Comparison of ENCODE assay signal across 8 cellular contexts in the genomic region with DNA sequence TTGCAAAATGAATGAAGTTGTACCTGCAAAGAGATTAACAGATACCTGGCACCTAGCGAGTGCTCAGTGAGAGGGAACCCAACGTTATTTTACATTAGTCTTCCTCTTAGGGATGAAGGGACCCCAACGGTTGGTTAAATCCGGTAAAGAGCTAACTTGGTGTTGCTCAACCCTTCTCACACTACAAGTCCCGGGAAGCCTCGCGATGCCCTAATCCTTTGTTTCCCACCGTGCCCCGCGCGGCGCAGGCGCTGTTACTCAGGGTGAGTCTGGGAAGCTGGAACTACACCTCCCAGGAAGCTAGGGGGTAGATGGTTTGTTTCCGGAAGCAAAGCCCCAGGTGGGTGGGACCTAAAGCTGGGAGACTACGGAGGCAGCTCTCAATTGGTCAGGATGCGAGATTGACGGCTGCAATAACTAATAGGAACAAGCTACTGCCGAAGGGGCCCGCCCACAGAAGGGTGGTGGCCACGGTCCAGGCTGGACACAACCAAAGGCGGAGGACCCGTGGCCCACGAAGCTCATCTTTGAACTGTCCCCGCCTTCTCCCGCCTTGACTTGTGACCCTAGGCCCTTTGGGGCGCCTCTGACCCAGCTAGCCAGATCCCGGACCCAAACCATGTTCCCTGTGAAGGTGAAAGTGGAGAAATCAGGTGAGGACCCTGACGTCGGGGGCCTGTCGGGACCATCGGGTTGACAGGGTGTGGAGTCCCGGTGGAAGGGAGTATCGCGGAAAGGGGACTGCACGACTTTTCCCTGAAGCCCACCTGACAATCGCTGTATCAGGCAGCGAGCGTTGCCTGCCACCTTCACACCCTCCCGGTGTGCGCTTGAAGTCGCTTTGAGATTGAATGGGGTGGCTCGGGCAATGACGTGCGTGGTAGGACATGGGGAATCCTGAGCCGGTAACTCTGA. TPM values are rescaled to one million over a fixed set of nuclear protein-coding genes. Genes with fewer than 3 reads are reported as not detected.
DNase-seq lines count a peak whose midpoint lies in the region; ATAC-seq, FAIRE-seq and TF ChIP-seq lines count a peak whose summit lies in the region.

A gene with protein sequence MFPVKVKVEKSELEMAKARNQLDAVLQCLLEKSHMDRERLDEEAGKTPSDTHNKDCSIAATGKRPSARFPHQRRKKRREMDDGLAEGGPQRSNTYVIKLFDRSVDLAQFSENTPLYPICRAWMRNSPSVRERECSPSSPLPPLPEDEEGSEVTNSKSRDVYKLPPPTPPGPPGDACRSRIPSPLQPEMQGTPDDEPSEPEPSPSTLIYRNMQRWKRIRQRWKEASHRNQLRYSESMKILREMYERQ (plus strand): TSS at position 471 of the 915 bp plus-strand sequence. CDS start 149 bp downstream, at position 620.

- TF ChIP-seq RAD21 in H1 (IDR thresholded peaks at IDR 0.05 in 1 of 2, conservative IDR thresholded peaks at IDR 0.05 in 1 of 2; ENCODE audit: low read depth in 2 of 2, low read length in 2 of 2) = no peak

- H3K36me3 ChIP-seq in H1 (ENCODE audit: control insufficient read depth in 2 of 4, insufficient read depth in 4 of 4, low read length in 3 of 4) = no peaks in the 10 kb centered on the region

- peak; percentile 58 for ATAC-seq in GM21360 (IDR thresholded peaks at IDR 0.05; ENCODE audit: unreplicated experiment)
- peak; percentile 68 for ATAC-seq in memory B cell (ENCODE audit: low read depth)

- H3K79me2 ChIP-seq in H1 (ENCODE audit: control insufficient read depth in 1 of 2, insufficient read depth in 2 of 2, low read length in 2 of 2) = peaks cover 0 to 7% of the 10 kb centered on the region in 2 experiments; a peak in 1 of 4 replicates

- TF ChIP-seq CTCF in H1 (IDR thresholded peaks at IDR 0.05; ENCODE audit: control extremely low read depth in 1 of 3, insufficient read depth in 1 of 3, low read depth in 1 of 3, low read length in 3 of 3) = no peak

- no peak within 1 kb of the TSS for H3K14ac ChIP-seq in H1 (ENCODE audit: insufficient read length)

- no peak within 1 kb of the TSS for H2BK12ac ChIP-seq in H1 (ENCODE audit: low read depth, low read length)

- no peak within 1 kb of the TSS for H3K27ac ChIP-seq in H1 (ENCODE audit: low read depth, low read length)

- H3K56ac ChIP-seq in H1 (replicated peaks; ENCODE audit: insufficient read length, low read depth, low read length) = no peak within 1 kb of the TSS

- no peaks in the 10 kb centered on the region for H3K27me3 ChIP-seq in H1 (replicated peaks in 1 of 4; ENCODE audit: control insufficient read depth in 3 of 4, extremely low read depth in 1 of 4, insufficient read depth in 3 of 4, low read length in 3 of 4)

- POLR2A ChIA-PET in H1 (lab: Charles Lee; ENCODE audit: partially characterized antibody) = interaction anchor here (0.6 to 1.5 kb wide), 16 partner anchors 8 to 138 kb away, joined by 3 to 18 read pairs (median 4); a partner anchor contains a TSS

- H2BK15ac ChIP-seq in H1 (ENCODE audit: low read length) = no peak within 1 kb of the TSS

- H3K79me1 ChIP-seq in H1 (ENCODE audit: low read depth, low read length) = no peaks in the 10 kb centered on the region; the same call in none of the 2 replicates

- no peaks in the 10 kb centered on the region for H3K27me3 Mint-ChIP-seq in memory B cell

- WGBS in H1 (ENCODE audit: extremely low coverage in 1 of 2, insufficient coverage in 1 of 2, insufficient read length in 1 of 2, insufficient replicate concordance in 2 of 2, low coverage in 1 of 2, low lambda C conversion rate in 2 of 2, missing lambda C conversion rate in 1 of 2), 2 experiments = 3% methylated on average over 42 of the region's 45 CpGs; no CpG with 5 or more reads in 1 of the 2 experiments

- H3K18ac ChIP-seq in H1 (ENCODE audit: extremely low read depth, low read length) = no peak within 1 kb of the TSS

- H3K9ac ChIP-seq in H1 (replicated peaks in 1 of 4; ENCODE audit: extremely low read depth in 1 of 4, low read depth in 3 of 4, low read length in 3 of 4) = peak within 1 kb of the TSS; percentile 14 to 70 (median 46); a peak in 3 of 7 replicates

- no peak for TF ChIP-seq POLR2A in H1 (IDR thresholded peaks at IDR 0.05; ENCODE audit: control extremely low read depth in 1 of 2, low read depth in 2 of 2, low read length in 2 of 2)

- no peak for TF ChIP-seq EP300 in H1 (IDR thresholded peaks at IDR 0.05; ENCODE audit: borderline replicate concordance in 1 of 2, low read depth in 2 of 2, low read length in 2 of 2)

- H3K4me3 ChIP-seq in H1 (ENCODE audit: extremely low read depth in 1 of 4, insufficient read depth in 2 of 4, low read depth in 3 of 4, low read length in 4 of 4) = peak within 1 kb of the TSS; percentile 58 to 93 (median 90)

- peak; percentile 86 for FAIRE-seq in H1 (lab: Jason Lieb, UNC)

- no peak within 1 kb of the TSS for H4K8ac ChIP-seq in H1 (ENCODE audit: extremely low read depth, insufficient read depth, low read length)

- peaks cover 6% of the 10 kb centered on the region for H3K36me3 Mint-ChIP-seq in memory B cell

- no peak within 1 kb of the TSS for H3K23ac ChIP-seq in H1 (ENCODE audit: insufficient read length)

- H3K4me3 Mint-ChIP-seq in memory B cell = peak within 1 kb of the TSS; percentile 96

- peaks cover 0 to 4% (median 2%) of the 10 kb centered on the region in 4 experiments; a peak in 3 of 7 replicates for H3K4me1 ChIP-seq in H1 (replicated peaks in 1 of 4; ENCODE audit: control insufficient read depth in 3 of 4, insufficient read depth in 4 of 4, low read length in 3 of 4)

- peak within 1 kb of the TSS; percentile 90 for H3K27ac Mint-ChIP-seq in memory B cell

- no peaks in the 10 kb centered on the region for H4K20me1 ChIP-seq in H1 (replicated peaks in 1 of 2; ENCODE audit: control insufficient read depth in 1 of 2, insufficient read depth in 2 of 2, low read length in 2 of 2)

- no peak within 1 kb of the TSS for H4K5ac ChIP-seq in H1 (ENCODE audit: insufficient read length, low read depth, low read length)

- no peak within 1 kb of the TSS; the same call in 1 of the 2 replicates for H2BK5ac ChIP-seq in H1 (ENCODE audit: low read depth, low read length)

- peaks cover 11% of the 10 kb centered on the region for H3K23me2 ChIP-seq in H1 (ENCODE audit: low read depth, low read length)

- H4K91ac ChIP-seq in H1 (replicated peaks; ENCODE audit: insufficient read length, low read length) = no peak within 1 kb of the TSS

- H3K4ac ChIP-seq in H1 (replicated peaks; ENCODE audit: insufficient read length, low read depth, low read length) = peak within 1 kb of the TSS; percentile 61

- H2AFZ ChIP-seq in H1 (ENCODE audit: low read length) = peak within 1 kb of the TSS; percentile 86; the same call in 1 of the 2 replicates

- no peak within 1 kb of the TSS for H2BK20ac ChIP-seq in H1 (ENCODE audit: low read length)

- H3K4me2 ChIP-seq in H1 (ENCODE audit: insufficient read depth in 1 of 2, low read depth in 2 of 2, low read length in 2 of 2) = peak within 1 kb of the TSS; percentile 90 to 94

- H2BK120ac ChIP-seq in H1 (replicated peaks; ENCODE audit: low read depth, low read length) = no peak within 1 kb of the TSS

- CTCF ChIA-PET in H1 (lab: Charles Lee; ENCODE audit: partially characterized antibody) = interaction anchor here (0.7 to 2.0 kb wide), 10 partner anchors 9 to 192 kb away, joined by 3 to 6 read pairs (median 3); a partner anchor contains a TSS

- no peak within 1 kb of the TSS for H2AK5ac ChIP-seq in H1 (ENCODE audit: low read depth, low read length)

- H3K9me3 Mint-ChIP-seq in memory B cell = no peaks in the 10 kb centered on the region

- peaks cover 23% of the 10 kb centered on the region for H3K4me1 Mint-ChIP-seq in memory B cell

- peak; percentile 98 for DNase-seq in COLO668 (lab: John Stamatoyannopoulos, UW; ENCODE audit: unreplicated experiment)
- peak; percentile 99 for DNase-seq in HT1080 (ENCODE audit: low read depth)
- DNase-seq in NOMO-1 treated with DMSO at 0.1 percent for 48 hours (lab: John Stamatoyannopoulos, UW; ENCODE audit: unreplicated experiment) = peak; percentile 98
- peak; percentile 91 to 97 (median 94) for DNase-seq in activated CD8-positive, alpha-beta memory T cell treated with anti-CD3 and anti-CD28 coated beads for 48 hours (ENCODE audit: low read depth in 2 of 3, low spot score in 2 of 3)
- DNase-seq in H1 (ENCODE audit: low read depth in 1 of 2, low spot score in 2 of 2) = peak; percentile 97 to 99
- peak; percentile 97 for DNase-seq in memory B cell (ENCODE audit: low spot score in 2 of 2)
- DNase-seq in stimulated activated CD8-positive, alpha-beta memory T cell treated with anti-CD3 and anti-CD28 coated beads, Interleukin-12 subunit alpha, Interleukin-12 subunit beta, amount 100 ng/mL, for 24 hours (ENCODE audit: extremely low read depth) = peak; percentile 96

- no peaks in the 10 kb centered on the region for H3K9me3 ChIP-seq in H1 (ENCODE audit: insufficient read depth in 2 of 2, low read depth in 1 of 2, low read length in 1 of 2)

TF ChIP-seq in H1, 55 proteins besides CTCF, POLR2A, EP300 and RAD21 (continues in another document):
- TF ChIP-seq NANOG (IDR thresholded peaks at IDR 0.05; ENCODE audit: insufficient read depth, low read depth, low read length, poor library complexity, severe bottlenecking) = peak; percentile 66
- peak; percentile 89 for TF ChIP-seq SAP30 (IDR thresholded peaks at IDR 0.05; ENCODE audit: insufficient read depth, insufficient replicate concordance, low read length)
- peak; percentile 79 for TF ChIP-seq BRCA1 (IDR thresholded peaks at IDR 0.05; ENCODE audit: low read depth, low read length)
- peak; percentile 100 for TF ChIP-seq SP1 (IDR thresholded peaks at IDR 0.05; ENCODE audit: low read depth, low read length)
- TF ChIP-seq CTBP2 (IDR thresholded peaks at IDR 0.05; ENCODE audit: borderline replicate concordance, insufficient read depth, insufficient read length, low read length) = no peak
- TF ChIP-seq KDM5A (IDR thresholded peaks at IDR 0.05; ENCODE audit: low read length) = no peak
- peak; percentile 99 for TF ChIP-seq CEBPB (IDR thresholded peaks at IDR 0.05; ENCODE audit: low read depth, low read length)
- TF ChIP-seq GABPA (IDR thresholded peaks at IDR 0.05; ENCODE audit: borderline replicate concordance, insufficient read depth, low read length) = peak; percentile 82; the same call in 1 of the 2 replicates

RNA-seq across cellular contexts. Expression of the gene that starts here (rescaled TPM):
- total RNA-seq in HT1080 (2014; rRNA removed; shearing (Covaris generic)) = 4.5 and 5.4 TPM in 2 replicates
- polyA plus RNA-seq in HT1080 (2015; cell fraction: cytosol; rRNA removed) = 8.6 and 10.6 TPM in 2 replicates
- polyA plus RNA-seq in HT1080 (2015; cell fraction: nucleus; rRNA removed) = 29.6 and 30.1 TPM in 2 replicates
- 2.9 and 3.8 TPM in 2 replicates for total RNA-seq in H1 (2021; fragmentation: NEBNext Ultra II Directional; extraction: Animal tissue kit (Norgen Biotek cat#: 25700))
- 8.5 and 9.8 TPM in 2 replicates for polyA plus RNA-seq in H1 (2011; rRNA removed)
- 3.8 TPM for polyA plus RNA-seq in H1 (2011; cell fraction: cytosol; rRNA removed)
- 9.2 TPM for polyA plus RNA-seq in H1 (2011; cell fraction: nucleus; rRNA removed)
- 5.4 to 8.1 TPM (median 6.1 TPM) in 4 replicates for polyA plus RNA-seq in H1 (2012, experiment 1 of 2)
- 11.4 TPM for polyA plus RNA-seq in H1 (2012, experiment 2 of 2)
- polyA plus RNA-seq in H1 (2013, experiment 1 of 2) = 3.7 TPM
- polyA plus RNA-seq in H1 (2013, experiment 2 of 2) = 3.0 TPM
- polyA minus RNA-seq in H1 (2011; rRNA and poly(A)+ RNA removed) = 3.7 and 4.2 TPM in 2 replicates
- 8.3 TPM for polyA minus RNA-seq in H1 (2011; cell fraction: cytosol; rRNA and poly(A)+ RNA removed)
- 2.6 TPM for polyA minus RNA-seq in H1 (2011; cell fraction: nucleus; rRNA and poly(A)+ RNA removed)
